ENCODE assay signal across 12 cellular contexts in genomic region chr7:77757589-77757988, GRCh38. TPM values are rescaled to one million over a fixed set of nuclear protein-coding genes. Genes with fewer than 3 reads are reported as not detected.
A peak's percentile ranks its signal among the peaks of the same experiment; 100 is the strongest.
DNase-seq lines count a peak whose midpoint lies in the region; ATAC-seq, FAIRE-seq and TF ChIP-seq lines count a peak whose summit lies in the region.
"Had no signal": no experiment of that assay in that cellular context is flagged by ENCODE, and none has a peak within 500 bp of the region (broad histone marks: within the 10 kb centered on the region; RNA-seq: fewer than 3 reads in every experiment).

No MANE protein-coding gene starts in this region.

- H3K36me3 Mint-ChIP-seq in activated naive CD8-positive, alpha-beta T cell treated with anti-CD3 and anti-CD28 coated beads, Interleukin-2, amount 10 ng/mL, durations not matched to agents 7 days and 5 days: peaks cover 1% of the 10 kb centered on the region
- H3K36me3 Mint-ChIP-seq in CD14-positive monocyte: peaks cover 5 to 12% of the 10 kb centered on the region in 2 donors

- intact Hi-C loops in CD14-positive monocyte (cut with micrococcal nuclease): loop anchor here (5.0 kb wide), 2 partner anchors 100 to 105 kb away; no protein-coding TSS in a partner anchor

- no peaks in the 10 kb centered on the region; the same call in 1 of the 2 replicates for H3K36me3 ChIP-seq in HAP-1 (replicated peaks)

- H3K27ac Mint-ChIP-seq in activated naive CD8-positive, alpha-beta T cell treated with anti-CD3 and anti-CD28 coated beads, Interleukin-2, amount 10 ng/mL, durations not matched to agents 7 days and 5 days: no peak overlapping the region
- peak overlapping the region in 2 of 7 donors; percentile 44 to 72 for H3K27ac Mint-ChIP-seq in CD14-positive monocyte

- TF ChIP-seq POLR2A in GM12891 (IDR thresholded peaks at IDR 0.05; ENCODE audit: low read depth, low read length): no peak

- H3K9me3 ChIP-seq in HAP-1: no peaks in the 10 kb centered on the region

- peaks cover 25% of the 10 kb centered on the region for H3K4me1 Mint-ChIP-seq in activated naive CD8-positive, alpha-beta T cell treated with anti-CD3 and anti-CD28 coated beads, Interleukin-2, amount 10 ng/mL, durations not matched to agents 7 days and 5 days
- H3K4me1 Mint-ChIP-seq in CD14-positive monocyte: peaks cover 18% of the 10 kb centered on the region

- no peaks in the 10 kb centered on the region for H3K9me3 Mint-ChIP-seq in activated naive CD8-positive, alpha-beta T cell treated with anti-CD3 and anti-CD28 coated beads, Interleukin-2, amount 10 ng/mL, durations not matched to agents 7 days and 5 days
- H3K9me3 Mint-ChIP-seq in CD14-positive monocyte: peaks cover 0 to 2% (median 0%) of the 10 kb centered on the region in 7 donors

- peak; percentile 76 for FAIRE-seq in GM12891 (lab: Jason Lieb, UNC)
- FAIRE-seq: endometrium had no signal

- H3K27me3 Mint-ChIP-seq in activated naive CD8-positive, alpha-beta T cell treated with anti-CD3 and anti-CD28 coated beads, Interleukin-2, amount 10 ng/mL, durations not matched to agents 7 days and 5 days: no peaks in the 10 kb centered on the region
- peaks cover 0 to under 1% (median 0%) of the 10 kb centered on the region in 3 donors for H3K27me3 Mint-ChIP-seq in CD14-positive monocyte (ENCODE audit: low read depth in 3 of 3)

- DNase-seq in GM12891 (ENCODE audit: insufficient read length, low spot score): peak; percentile 6
- no peak for DNase-seq in activated naive CD8-positive, alpha-beta T cell treated with anti-CD3 and anti-CD28 coated beads, Interleukin-2, amount 10 ng/mL, durations not matched to agents 7 days and 5 days
- DNase-seq in HAP-1 (ENCODE audit: low spot score in 2 of 2): no peak
- no peak for DNase-seq in stimulated activated CD8-positive, alpha-beta memory T cell treated with anti-CD3 and anti-CD28 coated beads, Interleukin-4, amount 100 ng/mL, for 48 hours
- DNase-seq in kidney glomerular epithelial cell (lab: John Stamatoyannopoulos, UW): no peak
- DNase-seq in CD14-positive monocyte (ENCODE audit: low spot score): no peak
- DNase-seq: IMR-90; stimulated activated CD4-positive, alpha-beta T cell treated with anti-CD3 and anti-CD28 coated beads, Interleukin-1b, Interleukin-23, amount 100 ng/mL, for 48 hours had no signal

- ATAC-seq in GM19372 (IDR thresholded peaks at IDR 0.05; ENCODE audit: low read depth, unreplicated experiment) (peak; percentile 94), HG03025 (IDR thresholded peaks at IDR 0.05; ENCODE audit: low FRiP score, unreplicated experiment) (peak; percentile 70)
- peak; percentile 42 for ATAC-seq in activated naive CD8-positive, alpha-beta T cell treated with anti-CD3 and anti-CD28 coated beads, Interleukin-2, amount 10 ng/mL, durations not matched to agents 7 days and 5 days (ENCODE audit: low read depth)

- no peak overlapping the region for H3K4me3 ChIP-seq in HAP-1
- H3K4me3 ChIP-seq: lung had no signal

- in situ Hi-C loops in HAP-1 (cut with MboI; ENCODE audit: low sequenced_read_pairs): no loop called here

- POLR2A ChIA-PET in activated naive CD8-positive, alpha-beta T cell treated with anti-CD3 and anti-CD28 coated beads, Interleukin-2, amount 10 ng/mL, durations not matched to agents 7 days and 5 days (lab: Charles Lee): no interaction called here

- no peak for TF ChIP-seq CTCF in CD14-positive monocyte (IDR thresholded peaks at IDR 0.05)

- H3K4me1 ChIP-seq in HAP-1: 0 out of 2 replicates have a peak, but pooled peaks cover 5% of the 10 kb centered on the region

- H3K4me3 Mint-ChIP-seq in activated naive CD8-positive, alpha-beta T cell treated with anti-CD3 and anti-CD28 coated beads, Interleukin-2, amount 10 ng/mL, durations not matched to agents 7 days and 5 days: no peak overlapping the region
- H3K4me3 Mint-ChIP-seq in CD14-positive monocyte: no peak overlapping the region

- no peaks in the 10 kb centered on the region for H3K27me3 ChIP-seq in HAP-1 (ENCODE audit: low read depth)

TF ChIP-seq in GM12891, 5 proteins besides CTCF, POLR2A, EP300 and RAD21:
- peak; percentile 93 for TF ChIP-seq POU2F2 (IDR thresholded peaks at IDR 0.05; ENCODE audit: low read depth, low read length)
- TF ChIP-seq PAX5 (IDR thresholded peaks at IDR 0.05; ENCODE audit: insufficient read depth, low read length, severe bottlenecking): no peak
- TF ChIP-seq POLR2AphosphoS5 (IDR thresholded peaks at IDR 0.05; ENCODE audit: low read depth, low read length): no peak
- TF ChIP-seq TAF1 (IDR thresholded peaks at IDR 0.05; ENCODE audit: low read depth, low read length): no peak
- TF ChIP-seq SPI1 (IDR thresholded peaks at IDR 0.05; ENCODE audit: low read depth, low read length): no peak

RNA-seq across cellular contexts. Expression of gene TMEM60, which starts 40.6 kb away (rescaled TPM):
- 18.2 TPM for polyA plus RNA-seq in GM12891 (2012; ENCODE audit: low read depth, missing spikeins)
- 10 to 100 TPM; 15.4 to 15.9 TPM for total RNA-seq in activated naive CD8-positive, alpha-beta T cell treated with anti-CD3 and anti-CD28 coated beads, Interleukin-2, amount 10 ng/mL, durations not matched to agents 7 days and 5 days
- 10 to 100 TPM; 25.6 to 27.6 TPM for polyA plus RNA-seq in CD14-positive monocyte

RNA-seq across cellular contexts. Expression of gene PHTF2, which starts 41.0 kb away (rescaled TPM):
- 10.7 TPM for polyA plus RNA-seq in GM12891 (2012; ENCODE audit: low read depth, missing spikeins)
- total RNA-seq in activated naive CD8-positive, alpha-beta T cell treated with anti-CD3 and anti-CD28 coated beads, Interleukin-2, amount 10 ng/mL, durations not matched to agents 7 days and 5 days: 10 to 100 TPM; 33.3 to 33.6 TPM
- 10 to 100 TPM; 10.1 to 10.3 TPM for polyA plus RNA-seq in CD14-positive monocyte

Comparison
In these comparisons a context has a peak if more than half of its experiments do, and no peak if none do; other contexts are left out.
1. ATAC-seq: peak in every context shown above with its lines; median percentile 94 in GM19372; 70 in HG03025; 42 in activated naive CD8-positive, alpha-beta T cell treated with anti-CD3 and anti-CD28 coated beads, Interleukin-2, amount 10 ng/mL, durations not matched to agents 7 days and 5 days.